Comparison of ENCODE assay signal across 17 cellular contexts in genomic region chr9:31950756-31951155, GRCh38.
"Had no signal": no experiment of that assay in that cellular context is flagged by ENCODE, and none has a peak within 500 bp of the region (broad histone marks: within the 10 kb centered on the region; RNA-seq: fewer than 3 reads in every experiment).

No MANE protein-coding gene starts in this region.

- H3K36me3 ChIP-seq: esophagus muscularis mucosa, gastroesophageal sphincter, heart left ventricle, left lung, lower lobe of right lung had no signal

- ATAC-seq: foreskin keratinocyte; gastroesophageal sphincter; heart left ventricle; left cardiac atrium; left lung; left ventricle myocardium superior; lower lobe of right lung; naive thymus-derived CD4-positive, alpha-beta T cell had no signal

- H3K27ac Mint-ChIP-seq: naive thymus-derived CD4-positive, alpha-beta T cell had no signal

- H3K9me3 ChIP-seq: lower lobe of right lung had no signal

- H3K4me1 Mint-ChIP-seq: naive thymus-derived CD4-positive, alpha-beta T cell had no signal

- H3K4me3 Mint-ChIP-seq: naive thymus-derived CD4-positive, alpha-beta T cell had no signal

- H3K27me3 ChIP-seq: esophagus muscularis mucosa, foreskin keratinocyte, gastroesophageal sphincter, heart left ventricle, left lung had no signal

- H3K27ac ChIP-seq: coronary artery, dorsolateral prefrontal cortex, esophagus muscularis mucosa, foreskin keratinocyte, gastroesophageal sphincter, heart left ventricle, left lung, lower lobe of right lung had no signal

- DNase-seq: dermis blood vessel endothelial cell; dorsolateral prefrontal cortex; effector CD4-positive, alpha-beta T cell; effector memory CD4-positive, alpha-beta T cell; foreskin keratinocyte; heart left ventricle; hippocampal formation; left cardiac atrium; left lung; left ventricle myocardium superior; lower lobe of right lung; mesenchymal stem cell; midbrain; naive thymus-derived CD4-positive, alpha-beta T cell had no signal

- H3K4me1 ChIP-seq: esophagus muscularis mucosa, foreskin keratinocyte, gastroesophageal sphincter, heart left ventricle, left lung, lower lobe of right lung had no signal

- H3K4me3 ChIP-seq: coronary artery, dorsolateral prefrontal cortex, esophagus muscularis mucosa, gastroesophageal sphincter, heart left ventricle, left lung, lower lobe of right lung had no signal

- H3K36me3 Mint-ChIP-seq: naive thymus-derived CD4-positive, alpha-beta T cell had no signal
